1 cellular context compared by ENCODE assay signal in genomic region chr14:60753264-60754126, GRCh38.
TF ChIP-seq lines count a peak whose summit lies in the region.

No MANE protein-coding gene starts in this region.

TF ChIP-seq in HepG2, 621 proteins besides CTCF, POLR2A, EP300 and RAD21:
- TF ChIP-seq TBX3 (IDR thresholded peaks at IDR 0.05; ENCODE audit: borderline replicate concordance) (no peak), PHF20 (CRISPR knock-in tag; IDR thresholded peaks at IDR 0.05) (no peak), MAX (IDR thresholded peaks at IDR 0.05) (no peak)
